7 cellular contexts compared by ENCODE assay signal in genomic region chr15:92899910-92900711, GRCh38. TPM values are rescaled to one million over a fixed set of nuclear protein-coding genes. Genes with fewer than 3 reads are reported as not detected.
DNase-seq lines count a peak whose midpoint lies in the region; ATAC-seq and TF ChIP-seq lines count a peak whose summit lies in the region.

Gene CHD2, plus strand, starts transcription at chr15:92900324. Its CDS starts 914 bp downstream, at chr15:92901238.

- CTCF ChIA-PET in T-cell (lab: Charles Lee): interaction anchor here (0.5 to 1.6 kb wide), 18 partner anchors 8 to 1241 kb away, joined by 3 to 38 read pairs (median 4); no protein-coding TSS in a partner anchor

- H3K36me3 Mint-ChIP-seq in T-cell: peaks cover 58% of the 10 kb centered on the region

- H3K4me1 ChIP-seq in right atrium auricular region (peaks cover 0 to 61% of the 10 kb centered on the region in 2 donors), psoas muscle (peaks cover 40% of the 10 kb centered on the region)

- H3K27me3 ChIP-seq in right atrium auricular region (no peaks in the 10 kb centered on the region), psoas muscle (ENCODE audit: insufficient read depth in 3 of 3, low read length in 2 of 3) (no peaks in the 10 kb centered on the region)

- H3K4me3 ChIP-seq in right atrium auricular region (peak within 1 kb of the TSS; percentile 60 to 62), psoas muscle (peak within 1 kb of the TSS; percentile 68)

- ATAC-seq in GM18505 (IDR thresholded peaks at IDR 0.05; ENCODE audit: unreplicated experiment) (peak; percentile 60), HG02884 (IDR thresholded peaks at IDR 0.05; ENCODE audit: unreplicated experiment) (peak; percentile 65), T-cell (replicated peaks in 1 of 4) (peak; percentile 64 to 70 (median 68)), psoas muscle (peak; percentile 54 to 64 (median 62))

- TF ChIP-seq CTCF in right atrium auricular region (IDR thresholded peaks at IDR 0.05) (no peak), psoas muscle (IDR thresholded peaks at IDR 0.05) (no peak)

- DNase-seq in NCI-H146 (lab: John Stamatoyannopoulos, UW) (peak; percentile 94), T-cell (peak; percentile 48 to 80 (median 66)), amygdala (lab: John Stamatoyannopoulos, UW) (peak in 39 of 56 donors; percentile 16 to 73 (median 42)), right atrium auricular region (ENCODE audit: low spot score) (peak; percentile 75), psoas muscle (peak; percentile 50 to 73)

- H3K27me3 Mint-ChIP-seq in T-cell: no peaks in the 10 kb centered on the region

- H3K27ac Mint-ChIP-seq in T-cell: peak within 1 kb of the TSS; percentile 98 to 100

- 0 to 1% (median 0%) methylated on average over 14 of the region's 14 CpGs for WGBS in psoas muscle, 3 donors

- intact Hi-C loops in psoas muscle (cut with DNase I): loop anchor here (1.0 to 5.0 kb wide), 2 partner anchors 14 to 93 kb away; no protein-coding TSS in a partner anchor

- POLR2A ChIA-PET in T-cell (lab: Charles Lee): interaction anchor here (0.5 to 11.6 kb wide), 24 partner anchors 8 to 130 kb away, joined by 3 to 372 read pairs (median 6); no protein-coding TSS in a partner anchor

- peak; percentile 99 for TF ChIP-seq POLR2A in GM18505 (IDR thresholded peaks at IDR 0.05; ENCODE audit: borderline replicate concordance, extremely low read depth, insufficient read depth, insufficient read length)

- H3K27ac ChIP-seq in right atrium auricular region (peak within 1 kb of the TSS; percentile 92 to 97), psoas muscle (peak within 1 kb of the TSS; percentile 95)

- H3K4me1 Mint-ChIP-seq in T-cell: peaks cover 59 to 82% (median 63%) of the 10 kb centered on the region in 3 donors

- H3K9me3 Mint-ChIP-seq in T-cell: peaks cover 0 to 7% (median 7%) of the 10 kb centered on the region in 3 donors

- H3K9me3 ChIP-seq in right atrium auricular region (no peaks in the 10 kb centered on the region), psoas muscle (no peaks in the 10 kb centered on the region)

- H3K36me3 ChIP-seq in right atrium auricular region (peaks cover 18% of the 10 kb centered on the region), psoas muscle (ENCODE audit: insufficient read depth in 1 of 2, low read depth in 1 of 2) (peaks cover 4 to 38% of the 10 kb centered on the region in 2 donors)

- peak within 1 kb of the TSS; percentile 97 to 99 (median 99) for H3K4me3 Mint-ChIP-seq in T-cell

RNA-seq across cellular contexts. Expression of gene CHD2, which starts in this region (rescaled TPM):
- total RNA-seq in T-cell (100 to 1,000 TPM; 231 to 506 (median 266) TPM), right atrium auricular region (10 to 100 TPM; 31.1 to 37.9 TPM), psoas muscle (10 to 100 TPM; 40.9 to 53.0 (median 49.4) TPM)
- 10 to 100 TPM; 11.1 to 37.5 (median 12.9) TPM for polyA plus RNA-seq in psoas muscle

Comparison
In these comparisons a context has a peak if more than half of its experiments do, and no peak if none do; other contexts are left out.
1. Peak in every context shown above with its lines: DNase-seq, ATAC-seq, H3K4me3 ChIP-seq and H3K27ac ChIP-seq.
2. RNA of gene CHD2 (total RNA-seq): 231 to 506 TPM in T-cell; 40.9 to 53.0 TPM in psoas muscle and 31.1 to 37.9 TPM in right atrium auricular region; every median in the first group is over 4 times any median in the second.
3. DNase-seq: peak in every context shown above with its lines; median percentile 94 in NCI-H146; 75 in right atrium auricular region; 66 in T-cell; 62 in psoas muscle; 42 in amygdala.